Comparison of ENCODE assay signal across 11 cellular contexts in genomic region chr20:22582960-22583772, GRCh38. TPM values are rescaled to one million over a fixed set of nuclear protein-coding genes. Genes with fewer than 3 reads are reported as not detected.
DNase-seq lines count a peak whose midpoint lies in the region; ATAC-seq and TF ChIP-seq lines count a peak whose summit lies in the region.
"Had no signal": no experiment of that assay in that cellular context is flagged by ENCODE, and none has a peak within 500 bp of the region (broad histone marks: within the 10 kb centered on the region; RNA-seq: fewer than 3 reads in every experiment).

No MANE protein-coding gene starts in this region.

- no peak for ATAC-seq in activated CD4-positive, CD25-positive, alpha-beta regulatory T cell treated with anti-CD3 and anti-CD28 coated beads, Interleukin-2, amount 50 U/mL, for 24 hours
- ATAC-seq in naive thymus-derived CD8-positive, alpha-beta T cell = no peak

- H3K27me3 Mint-ChIP-seq in activated CD4-positive, alpha-beta T cell treated with anti-CD3 and anti-CD28 coated beads, Interleukin-2, amount 10 ng/mL, durations not matched to agents 24 days and 14 days = peaks cover 69% of the 10 kb centered on the region
- peaks cover 89% of the 10 kb centered on the region for H3K27me3 Mint-ChIP-seq in type B pancreatic cell
- H3K27me3 Mint-ChIP-seq in naive thymus-derived CD8-positive, alpha-beta T cell = peaks cover 31 to 69% (median 54%) of the 10 kb centered on the region in 5 donors

- H3K14ac ChIP-seq in mesenchymal stem cell (ENCODE audit: low read length in 2 of 2) = no peak overlapping the region

- 4% methylated on average over 67 of the region's 67 CpGs for WGBS in mesenchymal stem cell

- H3K27me3 ChIP-seq in breast epithelium = peaks cover 0 to 99% of the 10 kb centered on the region in 2 donors
- H3K27me3 ChIP-seq in mesenchymal stem cell (ENCODE audit: control insufficient read depth in 1 of 2, insufficient read depth in 1 of 2, low read length in 2 of 2) = peaks cover 91 to 92% of the 10 kb centered on the region in 2 experiments

- no peaks in the 10 kb centered on the region for H3K36me3 ChIP-seq in breast epithelium
- H3K36me3 ChIP-seq in mesenchymal stem cell (ENCODE audit: control insufficient read depth in 1 of 2, insufficient read depth in 2 of 2, low read depth in 1 of 2, low read length in 2 of 2) = no peaks in the 10 kb centered on the region
- H3K36me3 ChIP-seq: neutrophil had no signal

- no peaks in the 10 kb centered on the region for H3K4me1 Mint-ChIP-seq in activated CD4-positive, alpha-beta T cell treated with anti-CD3 and anti-CD28 coated beads, Interleukin-2, amount 10 ng/mL, durations not matched to agents 24 days and 14 days
- peaks cover 5% of the 10 kb centered on the region for H3K4me1 Mint-ChIP-seq in type B pancreatic cell (ENCODE audit: unreplicated experiment)
- H3K4me1 Mint-ChIP-seq in naive thymus-derived CD8-positive, alpha-beta T cell = peaks cover 0 to 4% (median 2%) of the 10 kb centered on the region in 4 donors

- H2BK120ac ChIP-seq in mesenchymal stem cell (ENCODE audit: low read depth, low read length) = no peak overlapping the region

- H3K27ac ChIP-seq in breast epithelium (no peak overlapping the region), mesenchymal stem cell (ENCODE audit: low read length, poor library complexity, severe bottlenecking) (no peak overlapping the region)
- H3K27ac ChIP-seq: neutrophil had no signal

- peak overlapping the region in 2 of 3 donors; percentile 8 to 54 for H3K4me3 ChIP-seq in breast epithelium
- peak overlapping the region in 1 of 2 experiments; percentile 49 for H3K4me3 ChIP-seq in mesenchymal stem cell (ENCODE audit: insufficient read depth in 1 of 2, low read depth in 1 of 2, low read length in 2 of 2)

- DNase-seq in activated CD4-positive, alpha-beta T cell treated with anti-CD3 and anti-CD28 coated beads, Interleukin-2, amount 10 ng/mL, durations not matched to agents 24 days and 14 days = no peak
- no peak for DNase-seq in activated CD4-positive, alpha-beta T cell treated with anti-CD3 and anti-CD28 coated beads for 48 hours
- DNase-seq in breast epithelium (ENCODE audit: low spot score in 2 of 2) = no peak
- no peak for DNase-seq in mesenchymal stem cell
- no peak for DNase-seq in type B pancreatic cell (ENCODE audit: extremely low spot score, unreplicated experiment)
- DNase-seq in naive thymus-derived CD8-positive, alpha-beta T cell = no peak
- DNase-seq in medulla oblongata (ENCODE audit: extremely low spot score) = no peak
- DNase-seq: activated naive CD4-positive, alpha-beta T cell treated with Interleukin-2 at 50 U/mL for 16 hours; NCI-H2081 treated with DMSO at 0.1 percent for 48 hours had no signal

- no peak overlapping the region for H2BK5ac ChIP-seq in mesenchymal stem cell (ENCODE audit: low read depth, low read length, poor library complexity, severe bottlenecking)

- H3K4me3 Mint-ChIP-seq in activated CD4-positive, alpha-beta T cell treated with anti-CD3 and anti-CD28 coated beads, Interleukin-2, amount 10 ng/mL, durations not matched to agents 24 days and 14 days = no peak overlapping the region
- peak overlapping the region; percentile 88 for H3K4me3 Mint-ChIP-seq in type B pancreatic cell
- peak overlapping the region in 1 of 10 donors; percentile 15 for H3K4me3 Mint-ChIP-seq in naive thymus-derived CD8-positive, alpha-beta T cell

- intact Hi-C loops in activated CD4-positive, alpha-beta T cell treated with anti-CD3 and anti-CD28 coated beads, Interleukin-2, amount 10 ng/mL, durations not matched to agents 24 days and 14 days (cut with micrococcal nuclease) = loop anchor here (5.0 kb wide), 2 partner anchors 881 to 1066 kb away; no protein-coding TSS in a partner anchor
- intact Hi-C loops in breast epithelium (cut with DNase I; ENCODE audit: low total_unique reads) = no loop called here

- no peak overlapping the region for H2AK5ac ChIP-seq in mesenchymal stem cell (ENCODE audit: low read length, severe bottlenecking)

- POLR2A ChIA-PET in naive thymus-derived CD8-positive, alpha-beta T cell (lab: Charles Lee) = no interaction called here

- no peak overlapping the region for H3K4ac ChIP-seq in mesenchymal stem cell (ENCODE audit: low read depth in 1 of 2, low read length in 2 of 2)

- no peak overlapping the region for H3K18ac ChIP-seq in mesenchymal stem cell (ENCODE audit: low read depth in 1 of 2, low read length in 2 of 2)

- H3K23ac ChIP-seq in mesenchymal stem cell (ENCODE audit: low read length in 2 of 2) = no peak overlapping the region

- H3K9me3 ChIP-seq in breast epithelium (no peaks in the 10 kb centered on the region), mesenchymal stem cell (ENCODE audit: control insufficient read depth, low read length) (no peaks in the 10 kb centered on the region)
- H3K9me3 ChIP-seq: neutrophil had no signal

- H3K9me3 Mint-ChIP-seq in activated CD4-positive, alpha-beta T cell treated with anti-CD3 and anti-CD28 coated beads, Interleukin-2, amount 10 ng/mL, durations not matched to agents 24 days and 14 days = peaks cover 4% of the 10 kb centered on the region
- H3K9me3 Mint-ChIP-seq in type B pancreatic cell = no peaks in the 10 kb centered on the region
- H3K9me3 Mint-ChIP-seq in naive thymus-derived CD8-positive, alpha-beta T cell = peaks cover 0 to 17% (median 0%) of the 10 kb centered on the region in 9 donors

- no peaks in the 10 kb centered on the region for H3K79me1 ChIP-seq in mesenchymal stem cell (replicated peaks; ENCODE audit: low read length, poor library complexity, severe bottlenecking)

- H3K4me2 ChIP-seq in mesenchymal stem cell (ENCODE audit: low read length, poor library complexity, severe bottlenecking) = peak overlapping the region; percentile 33

- H3K36me3 Mint-ChIP-seq in activated CD4-positive, alpha-beta T cell treated with anti-CD3 and anti-CD28 coated beads, Interleukin-2, amount 10 ng/mL, durations not matched to agents 24 days and 14 days (ENCODE audit: low read depth) = peaks cover 1% of the 10 kb centered on the region
- peaks cover 17% of the 10 kb centered on the region for H3K36me3 Mint-ChIP-seq in type B pancreatic cell
- peaks cover 0 to 18% (median 0%) of the 10 kb centered on the region in 3 donors for H3K36me3 Mint-ChIP-seq in naive thymus-derived CD8-positive, alpha-beta T cell

- no peak overlapping the region for H2AFZ ChIP-seq in mesenchymal stem cell (ENCODE audit: low read depth, low read length)

- no peak overlapping the region for H3K9ac ChIP-seq in mesenchymal stem cell (ENCODE audit: low read length)

- H3K4me1 ChIP-seq in breast epithelium (peaks cover 0 to 7% of the 10 kb centered on the region in 2 donors), mesenchymal stem cell (ENCODE audit: control insufficient read depth, insufficient read depth, low read depth, low read length) (peaks cover 44% of the 10 kb centered on the region)

- H3K27ac Mint-ChIP-seq in activated CD4-positive, alpha-beta T cell treated with anti-CD3 and anti-CD28 coated beads, Interleukin-2, amount 10 ng/mL, durations not matched to agents 24 days and 14 days = peak overlapping the region; percentile 41
- peak overlapping the region; percentile 63 for H3K27ac Mint-ChIP-seq in type B pancreatic cell
- no peak overlapping the region for H3K27ac Mint-ChIP-seq in naive thymus-derived CD8-positive, alpha-beta T cell

- no peak for TF ChIP-seq POLR2A in breast epithelium (IDR thresholded peaks at IDR 0.05)

- no peak overlapping the region for H2BK12ac ChIP-seq in mesenchymal stem cell (ENCODE audit: low read length in 2 of 2)

- H4K8ac ChIP-seq in mesenchymal stem cell (ENCODE audit: low read length) = no peak overlapping the region

- no peak overlapping the region for H4K91ac ChIP-seq in mesenchymal stem cell (ENCODE audit: low read length)

- H2BK15ac ChIP-seq in mesenchymal stem cell (ENCODE audit: low read depth, poor library complexity, severe bottlenecking) = no peak overlapping the region

- TF ChIP-seq CTCF in breast epithelium (IDR thresholded peaks at IDR 0.05) (no peak), type B pancreatic cell (conservative IDR thresholded peaks at IDR 0.05) (no peak)

RNA-seq across cellular contexts. Expression of gene FOXA2, which starts 1.2 kb away (rescaled TPM):
- not detected in 2 replicates for total RNA-seq in activated CD4-positive, alpha-beta T cell treated with anti-CD3 and anti-CD28 coated beads, Interleukin-2, amount 10 ng/mL, durations not matched to agents 24 days and 14 days
- total RNA-seq in breast epithelium = not detected
- polyA plus RNA-seq in mesenchymal stem cell (2013, experiment 1 of 2) = not detected
- not detected for polyA plus RNA-seq in mesenchymal stem cell (2013, experiment 2 of 2)
- 17.5 and 21.2 TPM in 2 replicates for total RNA-seq in type B pancreatic cell (ENCODE audit: low replicate concordance)
- not detected for total RNA-seq in naive thymus-derived CD8-positive, alpha-beta T cell
- not detected for polyA plus RNA-seq in naive thymus-derived CD8-positive, alpha-beta T cell

Comparison
In these comparisons a context has a peak if more than half of its experiments do, and no peak if none do; other contexts are left out.
1. H3K27ac Mint-ChIP-seq: peak in activated CD4-positive, alpha-beta T cell treated with anti-CD3 and anti-CD28 coated beads, Interleukin-2, amount 10 ng/mL, durations not matched to agents 24 days and 14 days (single experiment) and type B pancreatic cell (single experiment); none in naive thymus-derived CD8-positive, alpha-beta T cell (0 of 10).
2. RNA of gene FOXA2, which starts 1.2 kb away (total RNA-seq): 17.5 to 21.2 TPM in type B pancreatic cell; not detected in activated CD4-positive, alpha-beta T cell treated with anti-CD3 and anti-CD28 coated beads, Interleukin-2, amount 10 ng/mL, durations not matched to agents 24 days and 14 days, not detected in breast epithelium and not detected in naive thymus-derived CD8-positive, alpha-beta T cell; every median in the first group is over 10 times any median in the second.